8 cellular contexts compared by ENCODE assay signal in the genomic region with DNA sequence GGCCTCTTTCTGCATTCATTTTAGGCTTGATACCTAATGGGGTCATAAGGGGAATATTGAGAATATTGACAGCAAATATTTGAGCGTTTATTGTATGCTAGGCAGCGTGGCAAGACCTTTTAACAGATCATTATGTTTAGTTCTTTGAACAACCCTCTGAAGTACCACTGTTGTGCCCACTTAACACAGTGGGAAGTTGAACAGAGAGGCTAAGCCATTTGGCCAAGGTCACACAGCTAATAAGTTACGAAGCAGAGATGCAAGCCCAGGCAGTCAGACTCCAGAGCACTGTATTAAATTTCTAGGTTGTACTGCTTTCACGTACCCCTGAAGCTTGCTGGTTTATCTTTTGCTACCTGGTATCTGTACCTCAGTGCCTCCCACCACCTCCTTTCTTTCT. TPM values are rescaled to one million over a fixed set of nuclear protein-coding genes. Genes with fewer than 3 reads are reported as not detected.
DNase-seq lines count a peak whose midpoint lies in the region; ATAC-seq, FAIRE-seq and TF ChIP-seq lines count a peak whose summit lies in the region.

No MANE protein-coding gene starts in this region.

- no peak overlapping the region for H2BK15ac ChIP-seq in H9 (ENCODE audit: low read depth, low read length)

- H4K8ac ChIP-seq in H9 (replicated peaks; ENCODE audit: insufficient read length, low read depth, low read length) = no peak overlapping the region

- no peak overlapping the region for H3K14ac ChIP-seq in H9 (ENCODE audit: insufficient read depth, low read length)

- peak overlapping the region; percentile 93 for H3K4me3 ChIP-seq in hepatocyte
- H3K4me3 ChIP-seq in skin epidermis = peak overlapping the region; percentile 92 to 100 (median 94)

- H3K56ac ChIP-seq in H9 (ENCODE audit: insufficient read length, low read depth, low read length) = no peak overlapping the region

- H3K9me3 Mint-ChIP-seq in H9 (peaks cover 0 to 3% of the 10 kb centered on the region in 2 experiments; a peak in 1 of 5 replicates), activated B cell treated with CpG ODN at 0.5 μM for 24 hours (no peaks in the 10 kb centered on the region)

- H3K9ac ChIP-seq in H9 (ENCODE audit: extremely low read depth, insufficient read length, low read length) = peak overlapping the region; percentile 77

- H4K91ac ChIP-seq in H9 (ENCODE audit: insufficient read length, low read depth, low read length) = no peak overlapping the region

- ATAC-seq in activated B cell treated with CpG ODN at 0.5 μM for 24 hours (ENCODE audit: low read depth) (no peak), HG02571 (IDR thresholded peaks at IDR 0.05; ENCODE audit: unreplicated experiment) (no peak)

- H3K4ac ChIP-seq in H9 (ENCODE audit: low read depth, low read length) = no peak overlapping the region

- no peaks in the 10 kb centered on the region for H3K9me2 ChIP-seq in hepatocyte (replicated peaks; ENCODE audit: insufficient read depth)

- peak overlapping the region; percentile 73 for H3K4me2 ChIP-seq in H9 (ENCODE audit: insufficient read depth, insufficient read length, low read length)
- peak overlapping the region; percentile 92 for H3K4me2 ChIP-seq in hepatocyte

- H3K4me1 ChIP-seq in H9 (ENCODE audit: insufficient read depth, low read length) (peaks cover 7% of the 10 kb centered on the region; the same call in 1 of the 2 replicates), hepatocyte (ENCODE audit: insufficient read depth) (peaks cover 9% of the 10 kb centered on the region)

- H2AFZ ChIP-seq in H9 (ENCODE audit: low read length) = no peak overlapping the region
- H2AFZ ChIP-seq in hepatocyte = no peak overlapping the region

- H2BK120ac ChIP-seq in H9 (ENCODE audit: low read depth, low read length, poor library complexity, severe bottlenecking) = no peak overlapping the region

- H4K20me1 ChIP-seq in H9 (ENCODE audit: control insufficient read depth, insufficient read depth, insufficient read length) = no peaks in the 10 kb centered on the region
- peaks cover 58% of the 10 kb centered on the region for H4K20me1 ChIP-seq in hepatocyte (ENCODE audit: insufficient read depth, poor library complexity, severe bottlenecking)

- POLR2A ChIA-PET in activated B cell treated with CpG ODN at 0.5 μM for 24 hours (lab: Charles Lee) = interaction anchor here (0.7 to 1.4 kb wide), 5 partner anchors 20 to 690 kb away, joined by 3 to 7 read pairs (median 3); a partner anchor contains a TSS

- H3K18ac ChIP-seq in H9 (ENCODE audit: insufficient read length, low read depth, low read length) = no peak overlapping the region

- peak overlapping the region; percentile 93 to 96 for H3K4me3 Mint-ChIP-seq in H9
- peak overlapping the region; percentile 93 for H3K4me3 Mint-ChIP-seq in activated B cell treated with CpG ODN at 0.5 μM for 24 hours

- peaks cover 3 to 8% (median 5%) of the 10 kb centered on the region in 3 experiments; a peak in 6 of 7 replicates for H3K36me3 Mint-ChIP-seq in H9 (ENCODE audit: insufficient read depth in 1 of 3, low read depth in 3 of 3)
- peaks cover 22% of the 10 kb centered on the region for H3K36me3 Mint-ChIP-seq in activated B cell treated with CpG ODN at 0.5 μM for 24 hours (ENCODE audit: low read depth)

- DNase-seq in H9 = no peak
- DNase-seq in activated B cell treated with CpG ODN at 0.5 μM for 24 hours = no peak
- no peak for DNase-seq in hepatocyte (ENCODE audit: low spot score)
- no peak for DNase-seq in D721Med (ENCODE audit: insufficient read length, low spot score)
- DNase-seq in AG20443 (ENCODE audit: low spot score) = no peak
- DNase-seq in DMS79 treated with DMSO at 0.1 percent for 48 hours (lab: John Stamatoyannopoulos, UW) = no peak

- H3K23me2 ChIP-seq in H9 (ENCODE audit: insufficient read length, low read depth, low read length, poor library complexity, severe bottlenecking) = peaks cover 8% of the 10 kb centered on the region

- no CpG with 5 or more reads among the region's 4 CpGs for WGBS in H9 (ENCODE audit: extremely low coverage, insufficient read length, low lambda C conversion rate)
- WGBS in hepatocyte (ENCODE audit: low lambda C conversion rate, missing lambda C conversion rate) = 19% methylated on average over 4 of the region's 4 CpGs

- no peak overlapping the region for H2BK5ac ChIP-seq in H9 (ENCODE audit: insufficient read length, low read length)

- H3K79me1 ChIP-seq in H9 (ENCODE audit: insufficient read depth, low read depth, low read length, poor library complexity, severe bottlenecking) = no peaks in the 10 kb centered on the region

- H3K27ac Mint-ChIP-seq in H9 = peak overlapping the region; percentile 11 to 97 (median 16); a peak in 4 of 7 replicates
- peak overlapping the region; percentile 76 for H3K27ac Mint-ChIP-seq in activated B cell treated with CpG ODN at 0.5 μM for 24 hours

- no peak overlapping the region for H2BK20ac ChIP-seq in H9 (ENCODE audit: low read depth, low read length, poor library complexity, severe bottlenecking)

- no peak overlapping the region for H3K27ac ChIP-seq in H9 (ENCODE audit: insufficient read length, low read depth, low read length)
- peak overlapping the region; percentile 99 for H3K27ac ChIP-seq in hepatocyte
- H3K27ac ChIP-seq in skin epidermis = peak overlapping the region in 19 of 21 experiments; percentile 3 to 100 (median 99)

- no peaks in the 10 kb centered on the region for H3K27me3 ChIP-seq in H9 (ENCODE audit: insufficient read depth, low read length)
- H3K27me3 ChIP-seq in hepatocyte = no peaks in the 10 kb centered on the region

- H3K9me3 ChIP-seq in H9 (ENCODE audit: control insufficient read depth, low read depth, low read length) = no peaks in the 10 kb centered on the region
- H3K9me3 ChIP-seq in hepatocyte (ENCODE audit: low read depth) = no peaks in the 10 kb centered on the region

- H3K27me3 Mint-ChIP-seq in H9 (ENCODE audit: low read depth) = no peaks in the 10 kb centered on the region; the same call in 1 of the 2 replicates
- no peaks in the 10 kb centered on the region for H3K27me3 Mint-ChIP-seq in activated B cell treated with CpG ODN at 0.5 μM for 24 hours

- H2AK5ac ChIP-seq in H9 (ENCODE audit: insufficient read length, low read length) = no peak overlapping the region

- H3K23ac ChIP-seq in H9 (ENCODE audit: insufficient read length, low read depth, low read length) = no peak overlapping the region

- H2BK12ac ChIP-seq in H9 (ENCODE audit: insufficient read length, low read depth, low read length) = no peak overlapping the region

- H3K4me1 Mint-ChIP-seq in H9 (peaks cover 52 to 68% of the 10 kb centered on the region in 2 experiments), activated B cell treated with CpG ODN at 0.5 μM for 24 hours (peaks cover 68% of the 10 kb centered on the region)

- H3K36me3 ChIP-seq in hepatocyte (replicated peaks; ENCODE audit: insufficient read depth, low read depth) = no peaks in the 10 kb centered on the region

- H4K5ac ChIP-seq in H9 (ENCODE audit: insufficient read length, low read depth, low read length) = no peak overlapping the region

- intact Hi-C loops in activated B cell treated with CpG ODN at 0.5 μM for 24 hours (cut with micrococcal nuclease) = loop anchor here (2.0 to 5.0 kb wide), 2 partner anchors 68 to 675 kb away; a partner anchor contains a TSS

- no peak overlapping the region for H3T11ph ChIP-seq in H9 (ENCODE audit: low read length)

- CTCF ChIA-PET in activated B cell treated with CpG ODN at 0.5 μM for 24 hours (lab: Charles Lee) = interaction anchor here (0.8 kb wide), 1 partner anchor 46 kb away, joined by 5 read pairs; no protein-coding TSS in a partner anchor

- TF ChIP-seq CTCF in H9 (conservative IDR thresholded peaks at IDR 0.05) (no peak), activated B cell treated with CpG ODN at 0.5 μM for 24 hours (IDR thresholded peaks at IDR 0.05) (no peak), hepatocyte (IDR thresholded peaks at IDR 0.05; ENCODE audit: poor library complexity) (no peak), D721Med (IDR thresholded peaks at IDR 0.05; ENCODE audit: insufficient read depth, missing control alignments) (no peak)

- H3K79me2 ChIP-seq in H9 (ENCODE audit: insufficient read depth, low read length) = peaks cover 47% of the 10 kb centered on the region; the same call in 1 of the 2 replicates
- H3K79me2 ChIP-seq in hepatocyte = peaks cover 60% of the 10 kb centered on the region

- FAIRE-seq in D721Med (lab: Jason Lieb, UNC) = no peak

RNA-seq across cellular contexts. Expression of a gene that starts 1.1 kb away (rescaled TPM):
- total RNA-seq in H9 (2021) (155 and 169 TPM in 2 replicates), activated B cell treated with CpG ODN at 0.5 μM for 24 hours (169 and 190 TPM in 2 replicates), hepatocyte (108 and 151 TPM in 2 replicates)
- polyA plus RNA-seq in hepatocyte = 249 and 269 TPM in 2 replicates
